Comparison of ENCODE assay signal across 1 cellular context in the genomic region with DNA sequence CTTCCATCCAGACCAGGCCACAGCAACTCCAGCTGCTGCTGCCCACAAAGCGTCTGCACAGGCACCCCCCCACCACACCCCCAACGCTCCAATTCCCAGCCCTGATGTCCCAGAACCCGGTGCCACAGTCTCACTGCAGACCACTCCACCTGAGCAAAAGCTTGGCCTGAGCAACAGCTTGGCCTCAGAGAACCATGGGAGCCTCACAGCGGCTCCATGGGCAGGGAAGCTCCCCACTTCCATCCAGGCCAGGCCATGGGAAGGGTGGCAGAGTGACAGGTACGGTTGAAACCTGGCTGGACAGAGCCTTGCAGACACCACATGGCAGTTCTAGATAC.
TF ChIP-seq lines count a peak whose summit lies in the region.

No MANE protein-coding gene starts in this region.

TF ChIP-seq in liver, 16 proteins besides CTCF, POLR2A, EP300 and RAD21 (continued from another document):
- TF ChIP-seq, protein P1, sequence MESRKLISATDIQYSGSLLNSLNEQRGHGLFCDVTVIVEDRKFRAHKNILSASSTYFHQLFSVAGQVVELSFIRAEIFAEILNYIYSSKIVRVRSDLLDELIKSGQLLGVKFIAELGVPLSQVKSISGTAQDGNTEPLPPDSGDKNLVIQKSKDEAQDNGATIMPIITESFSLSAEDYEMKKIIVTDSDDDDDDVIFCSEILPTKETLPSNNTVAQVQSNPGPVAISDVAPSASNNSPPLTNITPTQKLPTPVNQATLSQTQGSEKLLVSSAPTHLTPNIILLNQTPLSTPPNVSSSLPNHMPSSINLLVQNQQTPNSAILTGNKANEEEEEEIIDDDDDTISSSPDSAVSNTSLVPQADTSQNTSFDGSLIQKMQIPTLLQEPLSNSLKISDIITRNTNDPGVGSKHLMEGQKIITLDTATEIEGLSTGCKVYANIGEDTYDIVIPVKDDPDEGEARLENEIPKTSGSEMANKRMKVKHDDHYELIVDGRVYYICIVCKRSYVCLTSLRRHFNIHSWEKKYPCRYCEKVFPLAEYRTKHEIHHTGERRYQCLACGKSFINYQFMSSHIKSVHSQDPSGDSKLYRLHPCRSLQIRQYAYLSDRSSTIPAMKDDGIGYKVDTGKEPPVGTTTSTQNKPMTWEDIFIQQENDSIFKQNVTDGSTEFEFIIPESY (IDR thresholded peaks at IDR 0.05), result no peak
- TF ChIP-seq EGR1 (IDR thresholded peaks at IDR 0.05; ENCODE audit: low read depth in 2 of 2) (no peak), FOXA2 (IDR thresholded peaks at IDR 0.05) (no peak)
